1 cellular context compared by ENCODE assay signal in the genomic region with DNA sequence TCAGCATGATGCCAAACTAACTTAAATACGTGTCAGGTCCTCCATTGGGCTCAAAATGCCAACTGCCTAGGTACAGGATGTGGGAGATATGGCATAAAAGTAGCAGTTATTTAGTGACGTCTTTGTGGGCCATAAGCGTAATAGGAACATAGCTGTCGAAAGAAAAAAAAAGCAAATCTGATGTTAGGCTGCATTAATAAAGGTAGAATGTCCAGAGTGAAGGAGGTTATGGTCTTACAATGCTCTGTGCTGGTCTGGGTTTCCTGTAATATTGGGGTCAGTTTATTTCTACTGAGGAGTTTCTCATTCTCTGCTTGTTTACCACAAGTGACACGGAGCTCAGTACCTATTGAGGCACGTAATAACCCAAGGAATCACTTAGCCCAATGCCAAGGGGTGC.
A peak's percentile ranks its signal among the peaks of the same experiment; 100 is the strongest.
TF ChIP-seq lines count a peak whose summit lies in the region.

No MANE protein-coding gene starts in this region.

TF ChIP-seq in K562, 482 proteins besides CTCF, POLR2A, EP300 and RAD21:
- TF ChIP-seq ZNF584 (CRISPR knock-in tag; IDR thresholded peaks at IDR 0.05; ENCODE audit: low read depth): no peak
- TF ChIP-seq SAP30 (IDR thresholded peaks at IDR 0.05; ENCODE audit: borderline replicate concordance, insufficient read depth, low read depth, low read length, poor library complexity, severe bottlenecking): no peak
- peak; percentile 85 for TF ChIP-seq RBM25 (IDR thresholded peaks at IDR 0.05; ENCODE audit: low read depth, low read length, severe bottlenecking)
- TF ChIP-seq, protein P1, sequence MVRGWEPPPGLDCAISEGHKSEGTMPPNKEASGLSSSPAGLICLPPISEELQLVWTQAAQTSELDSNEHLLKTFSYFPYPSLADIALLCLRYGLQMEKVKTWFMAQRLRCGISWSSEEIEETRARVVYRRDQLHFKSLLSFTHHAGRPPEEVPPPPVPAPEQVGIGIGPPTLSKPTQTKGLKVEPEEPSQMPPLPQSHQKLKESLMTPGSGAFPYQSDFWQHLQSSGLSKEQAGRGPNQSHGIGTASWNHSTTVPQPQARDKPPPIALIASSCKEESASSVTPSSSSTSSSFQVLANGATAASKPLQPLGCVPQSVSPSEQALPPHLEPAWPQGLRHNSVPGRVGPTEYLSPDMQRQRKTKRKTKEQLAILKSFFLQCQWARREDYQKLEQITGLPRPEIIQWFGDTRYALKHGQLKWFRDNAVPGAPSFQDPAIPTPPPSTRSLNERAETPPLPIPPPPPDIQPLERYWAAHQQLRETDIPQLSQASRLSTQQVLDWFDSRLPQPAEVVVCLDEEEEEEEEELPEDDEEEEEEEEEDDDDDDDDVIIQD (CRISPR knock-in tag; IDR thresholded peaks at IDR 0.05): no peak
